In the genomic region with DNA sequence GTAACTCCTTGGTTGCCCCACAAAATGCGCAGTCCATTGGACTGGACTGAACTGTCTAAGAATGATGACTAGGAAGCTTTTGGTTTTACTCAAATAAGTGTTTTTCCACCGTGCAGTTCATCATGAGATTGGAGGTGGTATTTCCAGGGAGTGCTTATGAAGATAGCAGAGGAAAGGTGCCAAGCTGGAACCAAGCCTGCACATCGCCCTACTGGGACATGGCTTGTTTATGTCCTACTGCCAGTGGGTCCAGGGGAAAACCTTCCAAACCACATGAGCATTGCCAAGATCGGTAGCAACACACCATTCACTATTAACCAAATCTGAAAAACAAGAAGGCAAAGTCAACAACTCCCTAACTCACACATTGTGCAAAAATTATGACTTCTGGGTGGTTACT, we compare ENCODE assay signal across 23 cellular contexts.
DNase-seq lines count a peak whose midpoint lies in the region; TF ChIP-seq lines count a peak whose summit lies in the region.
"Had no signal": no experiment of that assay in that cellular context is flagged by ENCODE, and none has a peak within 500 bp of the region (broad histone marks: within the 10 kb centered on the region; RNA-seq: fewer than 3 reads in every experiment).

No MANE protein-coding gene starts in this region.

- TF ChIP-seq CTCF in VCaP (conservative IDR thresholded peaks at IDR 0.05) (no peak), tibial artery (IDR thresholded peaks at IDR 0.05) (no peak)

- H3K36me3 ChIP-seq in tibial artery = no peaks in the 10 kb centered on the region
- H3K36me3 ChIP-seq: gastrocnemius medialis, pancreas, right lobe of liver had no signal

- no peaks in the 10 kb centered on the region for H3K27me3 ChIP-seq in tibial artery
- H3K27me3 ChIP-seq: gastrocnemius medialis, right lobe of liver had no signal

- H3K27ac ChIP-seq in VCaP = peak overlapping the region; percentile 31; the same call in 1 of the 2 replicates
- H3K27ac ChIP-seq in tibial artery = no peak overlapping the region
- H3K27ac ChIP-seq: gastrocnemius medialis, right lobe of liver had no signal

- H3K9me3 ChIP-seq in tibial artery = peaks cover 0 to 13% (median 6%) of the 10 kb centered on the region in 3 donors
- H3K9me3 ChIP-seq: gastrocnemius medialis, pancreas, right lobe of liver had no signal

- peak; percentile 29 for DNase-seq in Ammon's horn (ENCODE audit: low spot score)
- DNase-seq in NCI-H1092 treated with DMSO at 0.1 percent for 48 hours (lab: John Stamatoyannopoulos, UW) = peak; percentile 90
- peak; percentile 25 for DNase-seq in medulla oblongata (ENCODE audit: extremely low spot score)
- no peak for DNase-seq in stimulated activated CD4-positive, alpha-beta T cell treated with anti-CD3 and anti-CD28 coated beads, Interleukin-4, amount 100 ng/mL, for 1 hour
- DNase-seq in tibial artery = no peak
- no peak for DNase-seq in NCI-H2081 treated with DMSO at 0.1 percent for 48 hours (lab: John Stamatoyannopoulos, UW)
- no peak for DNase-seq in NOMO-1 treated with DMSO at 0.1 percent for 48 hours (lab: John Stamatoyannopoulos, UW; ENCODE audit: unreplicated experiment)
- DNase-seq: amniotic stem cell; CD4-positive, alpha-beta memory T cell; effector CD4-positive, alpha-beta T cell; EL; gastrocnemius medialis; immature natural killer cell; left colon; mesenchymal stem cell; right lobe of liver; SHP77; stimulated activated CD4-positive, alpha-beta T cell treated with anti-CD3 and anti-CD28 coated beads, Interleukin-4, amount 100 ng/mL, for 24 hours; trophoblast cell had no signal

- H3K4me1 ChIP-seq in tibial artery = no peaks in the 10 kb centered on the region
- H3K4me1 ChIP-seq: gastrocnemius medialis, pancreas, right lobe of liver had no signal

- no peak overlapping the region for H3K4me3 ChIP-seq in tibial artery
- H3K4me3 ChIP-seq: gastrocnemius medialis, GM12878, K562, pancreas, right lobe of liver had no signal

- intact Hi-C loops in tibial artery (cut with DNase I; ENCODE audit: low total_unique reads) = no loop called here

Comparison
In these comparisons a context has a peak if more than half of its experiments do, and no peak if none do; other contexts are left out.
1. DNase-seq: peak in Ammon's horn (single experiment), NCI-H1092 treated with DMSO at 0.1 percent for 48 hours (single experiment) and medulla oblongata (single experiment); none in stimulated activated CD4-positive, alpha-beta T cell treated with anti-CD3 and anti-CD28 coated beads, Interleukin-4, amount 100 ng/mL, for 1 hour (single experiment), tibial artery (0 of 2), NCI-H2081 treated with DMSO at 0.1 percent for 48 hours (single experiment) and NOMO-1 treated with DMSO at 0.1 percent for 48 hours (single experiment).